ENCODE assay signal across 28 cellular contexts in the genomic region with DNA sequence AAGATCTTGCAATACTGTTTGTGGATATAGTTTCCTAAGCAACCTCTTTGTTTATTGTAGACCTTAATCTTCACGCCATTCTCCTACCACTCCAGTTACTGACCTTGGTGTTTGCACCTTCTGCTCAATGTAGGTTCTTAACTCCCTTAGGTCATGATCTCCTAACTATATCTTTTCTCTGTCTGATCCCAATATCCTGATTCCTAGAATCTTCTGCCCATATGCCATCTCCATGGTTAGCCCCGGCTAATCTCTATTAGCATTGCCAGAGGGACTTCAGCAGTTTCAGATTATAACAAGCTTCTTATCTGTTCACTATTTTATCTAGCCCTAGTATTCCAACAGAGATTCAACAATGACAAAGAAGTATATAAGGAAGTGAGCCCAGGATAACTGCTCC.
"Had no signal": no experiment of that assay in that cellular context is flagged by ENCODE, and none has a peak within 500 bp of the region (broad histone marks: within the 10 kb centered on the region; RNA-seq: fewer than 3 reads in every experiment).

No MANE protein-coding gene starts in this region.

- H3K27me3 Mint-ChIP-seq: naive B cell; stimulated activated naive B cell treated with anti-CD40 and anti-IgM and Interleukin-4, amounts not matched to agents 10 μg/mL and 1 μg/mL and 100 μg/mL, for 72 hours had no signal

- H3K27ac Mint-ChIP-seq: mesothelial cell of epicardium; natural killer cell; stimulated activated naive B cell treated with anti-CD40 and anti-IgM and Interleukin-4, amounts not matched to agents 10 μg/mL and 1 μg/mL and 100 μg/mL, for 72 hours had no signal

- H3K9me3 Mint-ChIP-seq: mesothelial cell of epicardium; naive B cell; natural killer cell; stimulated activated naive B cell treated with anti-CD40 and anti-IgM and Interleukin-4, amounts not matched to agents 10 μg/mL and 1 μg/mL and 100 μg/mL, for 72 hours had no signal

- H3K27ac ChIP-seq: left lung, lower lobe of right lung, pancreas, prostate gland, skin epidermis, stomach, testis, thyroid gland, transverse colon, upper lobe of left lung, vagina had no signal

- H3K4me3 ChIP-seq: left lung, lower lobe of right lung, pancreas, prostate gland, skin epidermis, stomach, testis, thyroid gland, transverse colon, upper lobe of left lung, vagina had no signal

- H3K36me3 Mint-ChIP-seq: mesothelial cell of epicardium, natural killer cell had no signal

- H3K4me1 Mint-ChIP-seq: naive B cell, natural killer cell had no signal

- ATAC-seq: left cardiac atrium; left lung; lower lobe of right lung; natural killer cell; pancreas; right cardiac atrium; sciatic nerve; stimulated activated naive B cell treated with anti-CD40 and anti-IgM and Interleukin-4, amounts not matched to agents 10 μg/mL and 1 μg/mL and 100 μg/mL, for 72 hours; stimulated activated naive CD8-positive, alpha-beta T cell treated with anti-CD3 and anti-CD28 coated beads, Interleukin-15, Interleukin-2, amounts not matched to agents 100 U/mL and 50 U/mL, for 24 hours had no signal

- H3K27me3 ChIP-seq: left lung, pancreas, stomach, testis, thyroid gland, transverse colon, upper lobe of left lung, vagina had no signal

- DNase-seq: kidney glomerular epithelial cell; left cardiac atrium; left lung; lower lobe of right lung; mammary epithelial cell; mesenchymal stem cell; naive B cell; natural killer cell; pancreas; posterior cingulate gyrus; retina; right cardiac atrium; stimulated activated CD4-positive, alpha-beta T cell treated with anti-CD3 and anti-CD28 coated beads, Interleukin-12 subunit alpha, Interleukin-12 subunit beta, amount 100 ng/mL, for 4 hours; stimulated activated CD4-positive, alpha-beta T cell treated with anti-CD3 and anti-CD28 coated beads, Interleukin-15, amount 100 ng/mL, for 24 hours; stimulated activated CD4-positive, alpha-beta T cell treated with anti-CD3 and anti-CD28 coated beads, Interleukin-2, amount 100 ng/mL, for 24 hours; stimulated activated CD4-positive, alpha-beta T cell treated with anti-CD3 and anti-CD28 coated beads, Interleukin-4, amount 100 ng/mL, for 1 hour; stimulated activated naive B cell treated with anti-CD40 and anti-IgM and Interleukin-4, amounts not matched to agents 10 μg/mL and 1 μg/mL and 100 μg/mL, for 72 hours; stimulated activated naive CD8-positive, alpha-beta T cell treated with anti-CD3 and anti-CD28 coated beads, Interleukin-15, Interleukin-2, amounts not matched to agents 100 U/mL and 50 U/mL, for 24 hours; stomach; testis; thyroid gland; transverse colon; upper lobe of left lung had no signal

- H3K36me3 ChIP-seq: left lung, lower lobe of right lung, pancreas, prostate gland, stomach, thyroid gland, transverse colon, upper lobe of left lung, vagina had no signal

- H3K9me3 ChIP-seq: left lung, lower lobe of right lung, pancreas, prostate gland, stomach, testis, thyroid gland, transverse colon, upper lobe of left lung, vagina had no signal

- H3K4me3 Mint-ChIP-seq: mesothelial cell of epicardium; naive B cell; natural killer cell; stimulated activated naive B cell treated with anti-CD40 and anti-IgM and Interleukin-4, amounts not matched to agents 10 μg/mL and 1 μg/mL and 100 μg/mL, for 72 hours had no signal
